In the genomic region with DNA sequence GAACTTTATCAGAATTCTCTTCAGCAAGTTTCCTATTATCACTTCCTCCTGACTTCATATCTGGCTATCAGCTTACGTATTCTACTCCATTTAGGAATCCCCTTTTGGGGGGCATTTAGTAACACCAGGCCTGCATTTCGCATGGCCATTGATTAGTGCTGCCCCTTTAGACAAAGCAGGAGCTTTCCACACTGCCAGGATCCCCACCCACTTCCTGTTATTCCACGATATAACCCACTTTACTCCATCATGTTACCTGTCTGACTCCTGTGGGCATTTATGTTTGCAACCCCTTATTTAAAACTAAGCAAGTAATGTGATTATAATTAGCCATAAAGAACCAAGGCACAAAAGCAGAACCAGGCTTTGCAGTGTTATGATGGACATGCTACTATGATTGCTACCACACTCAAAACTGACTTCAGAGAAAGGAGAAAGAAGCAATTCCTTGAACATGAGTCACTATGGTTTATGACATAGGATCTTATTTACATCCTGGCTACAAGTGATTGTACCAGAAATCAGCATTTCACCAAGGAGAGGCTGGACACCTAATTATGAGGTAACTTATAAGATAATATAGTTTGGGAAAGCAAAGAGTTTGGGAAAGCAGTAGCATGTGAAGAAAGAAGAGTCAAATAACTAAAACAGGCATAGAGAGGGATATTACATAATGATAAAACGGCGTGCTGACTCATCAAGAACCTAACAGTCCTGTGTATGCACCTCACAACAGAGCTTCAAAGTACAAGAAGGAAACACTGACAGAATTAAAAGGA, we compare ENCODE assay signal across 19 cellular contexts.
A peak's percentile ranks its signal among the peaks of the same experiment; 100 is the strongest.
DNase-seq lines count a peak whose midpoint lies in the region; ATAC-seq and TF ChIP-seq lines count a peak whose summit lies in the region.
"Had no signal": no experiment of that assay in that cellular context is flagged by ENCODE, and none has a peak within 500 bp of the region (broad histone marks: within the 10 kb centered on the region; RNA-seq: fewer than 3 reads in every experiment).

No MANE protein-coding gene starts in this region.

- no peaks in the 10 kb centered on the region for H3K27me3 Mint-ChIP-seq in T-helper 1 cell treated with Interleukin-12 subunit alpha and Interleukin-12 subunit beta and Interleukin-4 antibody, amounts not matched to agents 30 μg/mL and 1 μg/mL, for 36 hours (ENCODE audit: low read depth)

- peaks cover 0 to 5% (median 0%) of the 10 kb centered on the region in 9 donors for H3K4me1 ChIP-seq in heart right ventricle
- H3K4me1 ChIP-seq: vagina had no signal

- no peaks in the 10 kb centered on the region for H3K36me3 Mint-ChIP-seq in T-helper 1 cell treated with Interleukin-12 subunit alpha and Interleukin-12 subunit beta and Interleukin-4 antibody, amounts not matched to agents 30 μg/mL and 1 μg/mL, for 36 hours (ENCODE audit: low read depth)

- H3K27ac ChIP-seq in heart right ventricle, result no peak overlapping the region
- H3K27ac ChIP-seq: coronary artery, KMS-11, vagina had no signal

- no peak overlapping the region for H3K4me3 ChIP-seq in epithelial cell of esophagus (ENCODE audit: low read length)
- no peak overlapping the region for H3K4me3 ChIP-seq in heart right ventricle
- H3K4me3 ChIP-seq: coronary artery, vagina had no signal

- H3K27me3 ChIP-seq in heart right ventricle, result no peaks in the 10 kb centered on the region
- H3K27me3 ChIP-seq: vagina had no signal

- peaks cover 0 to 17% (median 0%) of the 10 kb centered on the region in 11 donors for H3K9me3 ChIP-seq in heart right ventricle
- H3K9me3 ChIP-seq: vagina had no signal

- H3K4me1 Mint-ChIP-seq in T-helper 1 cell treated with Interleukin-12 subunit alpha and Interleukin-12 subunit beta and Interleukin-4 antibody, amounts not matched to agents 30 μg/mL and 1 μg/mL, for 36 hours (ENCODE audit: low read depth), result peaks cover 18% of the 10 kb centered on the region

- DNase-seq in AG08395 (ENCODE audit: low spot score) (peak; percentile 2), GM03348 (ENCODE audit: low spot score) (peak; percentile 6), epithelial cell of esophagus (ENCODE audit: low read depth) (peak; percentile 46), heart right ventricle (no peak), NCI-H510A (lab: John Stamatoyannopoulos, UW) (no peak)
- DNase-seq: C1 segment of cervical spinal cord; hippocampal formation; NCI-H2029 treated with DMSO at 0.1 percent for 48 hours; SHP77; stimulated activated naive CD4-positive, alpha-beta T cell had no signal

- intact Hi-C loops in heart right ventricle (cut with DNase I), result no loop called here

- H3K4me3 Mint-ChIP-seq in T-helper 1 cell treated with Interleukin-12 subunit alpha and Interleukin-12 subunit beta and Interleukin-4 antibody, amounts not matched to agents 30 μg/mL and 1 μg/mL, for 36 hours, result no peak overlapping the region
- H3K4me3 Mint-ChIP-seq: nephron had no signal

- H3K27ac Mint-ChIP-seq in T-helper 1 cell treated with Interleukin-12 subunit alpha and Interleukin-12 subunit beta and Interleukin-4 antibody, amounts not matched to agents 30 μg/mL and 1 μg/mL, for 36 hours, result peak overlapping the region; percentile 79
- H3K27ac Mint-ChIP-seq: nephron had no signal

- TF ChIP-seq CTCF in epithelial cell of esophagus (IDR thresholded peaks at IDR 0.05; ENCODE audit: insufficient read depth, low read depth, low read length, missing control alignments), result no peak
- TF ChIP-seq CTCF in heart right ventricle (IDR thresholded peaks at IDR 0.05), result no peak

- no peaks in the 10 kb centered on the region for H3K9me3 Mint-ChIP-seq in T-helper 1 cell treated with Interleukin-12 subunit alpha and Interleukin-12 subunit beta and Interleukin-4 antibody, amounts not matched to agents 30 μg/mL and 1 μg/mL, for 36 hours

- WGBS in heart right ventricle, 2 donors, result 64 to 73% methylated on average over 5 of the region's 5 CpGs

- ATAC-seq in heart right ventricle (no peak), GM21447 (IDR thresholded peaks at IDR 0.05; ENCODE audit: unreplicated experiment) (no peak), HG02610 (IDR thresholded peaks at IDR 0.05; ENCODE audit: unreplicated experiment) (no peak)
- ATAC-seq: esophagus mucosa, sciatic nerve had no signal

- H3K36me3 ChIP-seq in heart right ventricle, result no peaks in the 10 kb centered on the region
- H3K36me3 ChIP-seq: vagina had no signal

Comparison
In these comparisons a context has a peak if more than half of its experiments do, and no peak if none do; other contexts are left out.
1. DNase-seq: peak in AG08395 (single experiment), GM03348 (single experiment) and epithelial cell of esophagus (single experiment); none in heart right ventricle (0 of 2) and NCI-H510A (single experiment).